1 cellular context compared by ENCODE assay signal in the genomic region with DNA sequence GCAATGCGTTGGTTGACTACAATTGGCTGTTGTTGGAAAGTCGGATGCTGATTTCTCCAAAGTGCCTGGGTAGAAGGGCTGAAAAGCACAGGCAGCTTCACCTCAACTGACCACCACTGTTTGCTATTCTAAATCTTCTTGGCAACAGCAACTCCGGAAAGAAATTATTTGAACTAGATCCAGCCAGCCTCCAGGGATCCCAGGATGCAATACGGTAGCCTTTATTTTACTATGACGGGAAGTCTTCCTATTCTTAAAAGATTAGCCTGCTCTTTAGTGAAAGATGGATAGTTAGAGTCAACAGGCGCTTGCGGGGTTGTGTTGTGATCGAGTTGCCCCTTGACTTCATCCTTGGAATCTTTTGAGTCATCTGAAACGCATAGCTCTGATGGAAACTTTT.
TF ChIP-seq lines count a peak whose summit lies in the region.

No MANE protein-coding gene starts in this region.

TF ChIP-seq in H1, 55 proteins besides CTCF, POLR2A, EP300 and RAD21:
- no peak for TF ChIP-seq JUND (IDR thresholded peaks at IDR 0.05; ENCODE audit: low read length)
- TF ChIP-seq BACH1 (IDR thresholded peaks at IDR 0.05; ENCODE audit: low read length): no peak
- TF ChIP-seq RXRA (IDR thresholded peaks at IDR 0.05; ENCODE audit: insufficient read depth, low read depth, low read length): no peak
- TF ChIP-seq KDM5A (IDR thresholded peaks at IDR 0.05; ENCODE audit: low read length): no peak
